Comparison of ENCODE assay signal across 21 cellular contexts in genomic region chr13:95058680-95059079, GRCh38.
DNase-seq lines count a peak whose midpoint lies in the region; ATAC-seq, FAIRE-seq and TF ChIP-seq lines count a peak whose summit lies in the region.
"Had no signal": no experiment of that assay in that cellular context is flagged by ENCODE, and none has a peak within 500 bp of the region (broad histone marks: within the 10 kb centered on the region; RNA-seq: fewer than 3 reads in every experiment).

No MANE protein-coding gene starts in this region.

- no peak overlapping the region; the same call in 1 of the 2 replicates for H2BK5ac ChIP-seq in H1 (ENCODE audit: low read depth, low read length)
- no peak overlapping the region for H2BK5ac ChIP-seq in neuronal stem cell (ENCODE audit: low read length)

- no peaks in the 10 kb centered on the region for H3K79me2 ChIP-seq in H1 (ENCODE audit: control insufficient read depth in 1 of 2, insufficient read depth in 2 of 2, low read length in 2 of 2)

- no peak overlapping the region for H2BK12ac ChIP-seq in H1 (ENCODE audit: low read depth, low read length)
- H2BK12ac ChIP-seq in neuronal stem cell (ENCODE audit: low read length) = peak overlapping the region; percentile 87

- H4K5ac ChIP-seq in H1 (ENCODE audit: insufficient read length, low read depth, low read length) = no peak overlapping the region

- POLR2A ChIA-PET in H1 (lab: Charles Lee; ENCODE audit: partially characterized antibody) = no interaction called here
- POLR2A ChIA-PET in CD8-positive, alpha-beta memory T cell (lab: Charles Lee) = no interaction called here

- H2AK5ac ChIP-seq in H1 (ENCODE audit: low read depth, low read length) (peak overlapping the region; percentile 47; the same call in 1 of the 2 replicates), neuronal stem cell (ENCODE audit: low read depth, low read length) (peak overlapping the region; percentile 90)

- no peak for TF ChIP-seq EP300 in H1 (IDR thresholded peaks at IDR 0.05; ENCODE audit: borderline replicate concordance in 1 of 2, low read depth in 2 of 2, low read length in 2 of 2)

- no peaks in the 10 kb centered on the region for H3K9me3 ChIP-seq in H1 (ENCODE audit: insufficient read depth in 2 of 2, low read depth in 1 of 2, low read length in 1 of 2)
- no peaks in the 10 kb centered on the region for H3K9me3 ChIP-seq in neuronal stem cell (replicated peaks in 1 of 2; ENCODE audit: control insufficient read depth in 2 of 2, insufficient read depth in 1 of 2, low read depth in 1 of 2, low read length in 2 of 2)
- no peaks in the 10 kb centered on the region for H3K9me3 ChIP-seq in gastrocnemius medialis
- no peaks in the 10 kb centered on the region for H3K9me3 ChIP-seq in CD8-positive, alpha-beta memory T cell (ENCODE audit: low read length)
- H3K9me3 ChIP-seq: BE2C; BLaER1 treated with 17β-estradiol and CSF1 and Interleukin-3, amounts not matched to agents 10 nM and 100 nM had no signal

- H2AFZ ChIP-seq in H1 (ENCODE audit: low read length) (no peak overlapping the region), neuronal stem cell (ENCODE audit: low read length) (no peak overlapping the region)

- H3K4me2 ChIP-seq in H1 (ENCODE audit: insufficient read depth in 1 of 2, low read depth in 2 of 2, low read length in 2 of 2) = no peak overlapping the region
- no peak overlapping the region for H3K4me2 ChIP-seq in neuronal stem cell (ENCODE audit: insufficient read depth, low read length, poor library complexity, severe bottlenecking)
- H3K4me2 ChIP-seq: BLaER1 treated with 17β-estradiol and CSF1 and Interleukin-3, amounts not matched to agents 10 nM and 100 nM had no signal

- H3K18ac ChIP-seq in H1 (ENCODE audit: extremely low read depth, low read length) (no peak overlapping the region), neuronal stem cell (ENCODE audit: low read length) (peak overlapping the region; percentile 92)

- TF ChIP-seq POLR2A in H1 (IDR thresholded peaks at IDR 0.05; ENCODE audit: control extremely low read depth in 1 of 2, low read depth in 2 of 2, low read length in 2 of 2) = no peak
- no peak for TF ChIP-seq POLR2A in gastrocnemius medialis (IDR thresholded peaks at IDR 0.05)

- in situ Hi-C loops in gastrocnemius medialis (cut with MboI; ENCODE audit: low sequenced_read_pairs in 4 of 4) = no loop called here

- H2BK15ac ChIP-seq in H1 (ENCODE audit: low read length) (no peak overlapping the region), neuronal stem cell (ENCODE audit: low read length) (no peak overlapping the region)

- H3K4me3 Mint-ChIP-seq in CD8-positive, alpha-beta memory T cell = no peak overlapping the region
- H3K4me3 Mint-ChIP-seq: CD14-positive monocyte; CD4-positive, alpha-beta T cell had no signal

- H3K27ac Mint-ChIP-seq in CD8-positive, alpha-beta memory T cell = no peak overlapping the region
- H3K27ac Mint-ChIP-seq: CD4-positive, alpha-beta T cell had no signal

- intact Hi-C loops in gastrocnemius medialis (cut with DNase I; ENCODE audit: low total_unique reads) = no loop called here

- no peak for TF ChIP-seq CTCF in H1 (IDR thresholded peaks at IDR 0.05; ENCODE audit: control extremely low read depth in 1 of 3, insufficient read depth in 1 of 3, low read depth in 1 of 3, low read length in 3 of 3)
- no peak for TF ChIP-seq CTCF in foreskin keratinocyte (conservative IDR thresholded peaks at IDR 0.05)
- TF ChIP-seq CTCF in gastrocnemius medialis (IDR thresholded peaks at IDR 0.05 in 4 of 5, conservative IDR thresholded peaks at IDR 0.05 in 1 of 5) = no peak

- no peak for TF ChIP-seq RAD21 in H1 (IDR thresholded peaks at IDR 0.05 in 1 of 2, conservative IDR thresholded peaks at IDR 0.05 in 1 of 2; ENCODE audit: low read depth in 2 of 2, low read length in 2 of 2)

- H3K23ac ChIP-seq in H1 (ENCODE audit: insufficient read length) (no peak overlapping the region), neuronal stem cell (ENCODE audit: low read depth, low read length, poor library complexity) (no peak overlapping the region)

- no peaks in the 10 kb centered on the region for H3K4me1 Mint-ChIP-seq in CD8-positive, alpha-beta memory T cell
- H3K4me1 Mint-ChIP-seq: CD14-positive monocyte had no signal

- H3K9ac ChIP-seq in H1 (replicated peaks in 1 of 4; ENCODE audit: extremely low read depth in 1 of 4, low read depth in 3 of 4, low read length in 3 of 4) (no peak overlapping the region), neuronal stem cell (ENCODE audit: low read depth, low read length, poor library complexity) (no peak overlapping the region)
- H3K9ac ChIP-seq: BLaER1 treated with 17β-estradiol and CSF1 and Interleukin-3, amounts not matched to agents 10 nM and 100 nM had no signal

- ATAC-seq in foreskin keratinocyte (peak; percentile 27), gastrocnemius medialis (peak; percentile 85 to 87), HG02588 (IDR thresholded peaks at IDR 0.05; ENCODE audit: unreplicated experiment) (no peak)

- H3K4ac ChIP-seq in H1 (replicated peaks; ENCODE audit: insufficient read length, low read depth, low read length) (no peak overlapping the region), neuronal stem cell (ENCODE audit: low read length) (no peak overlapping the region)

- H4K8ac ChIP-seq in H1 (ENCODE audit: extremely low read depth, insufficient read depth, low read length) = no peak overlapping the region
- H4K8ac ChIP-seq in neuronal stem cell (ENCODE audit: low read depth, low read length) = no peak overlapping the region

- no peak for DNase-seq in H1 (ENCODE audit: low read depth in 1 of 2, low spot score in 2 of 2)
- no peak for DNase-seq in foreskin keratinocyte
- no peak for DNase-seq in neuronal stem cell (ENCODE audit: low spot score)
- peak; percentile 64 to 72 for DNase-seq in gastrocnemius medialis
- no peak for DNase-seq in CD8-positive, alpha-beta memory T cell
- DNase-seq in caudate nucleus (lab: John Stamatoyannopoulos, UW) = no peak
- no peak for DNase-seq in KG1 (lab: John Stamatoyannopoulos, UW)
- DNase-seq: BE2C; Calu3; CD4-positive, alpha-beta T cell; COR-L47; DMS53; DMS79 treated with DMSO at 0.1 percent for 48 hours; GF-D8; GOT3; HCEC 1CT had no signal

- H3K4me1 ChIP-seq in H1 (replicated peaks in 1 of 4; ENCODE audit: control insufficient read depth in 3 of 4, insufficient read depth in 4 of 4, low read length in 3 of 4) (peaks cover 0 to 2% (median 0%) of the 10 kb centered on the region in 4 experiments; a peak in 1 of 7 replicates), foreskin keratinocyte (no peaks in the 10 kb centered on the region), neuronal stem cell (ENCODE audit: control insufficient read depth in 2 of 2, insufficient read depth in 1 of 2, low read depth in 1 of 2, low read length in 2 of 2) (peaks cover 21 to 26% of the 10 kb centered on the region in 2 donors), gastrocnemius medialis (peaks cover 19 to 21% of the 10 kb centered on the region in 2 donors)
- H3K4me1 ChIP-seq in CD8-positive, alpha-beta memory T cell (ENCODE audit: insufficient read depth, low read length) = no peaks in the 10 kb centered on the region
- H3K4me1 ChIP-seq: BE2C; BLaER1 treated with 17β-estradiol and CSF1 and Interleukin-3, amounts not matched to agents 10 nM and 100 nM had no signal

- H3K27me3 ChIP-seq in H1 (replicated peaks in 1 of 4; ENCODE audit: control insufficient read depth in 3 of 4, extremely low read depth in 1 of 4, insufficient read depth in 3 of 4, low read length in 3 of 4) = no peaks in the 10 kb centered on the region
- no peaks in the 10 kb centered on the region for H3K27me3 ChIP-seq in foreskin keratinocyte
- no peaks in the 10 kb centered on the region for H3K27me3 ChIP-seq in neuronal stem cell (ENCODE audit: control insufficient read depth in 3 of 3, insufficient read depth in 3 of 3, low read depth in 1 of 3, low read length in 3 of 3)
- no peaks in the 10 kb centered on the region for H3K27me3 ChIP-seq in gastrocnemius medialis
- H3K27me3 ChIP-seq in CD8-positive, alpha-beta memory T cell (ENCODE audit: insufficient read depth, low read length, poor library complexity, severe bottlenecking) = no peaks in the 10 kb centered on the region
- H3K27me3 ChIP-seq: BE2C; BLaER1 treated with 17β-estradiol and CSF1 and Interleukin-3, amounts not matched to agents 10 nM and 100 nM had no signal

- no peaks in the 10 kb centered on the region for H3K9me3 Mint-ChIP-seq in CD8-positive, alpha-beta memory T cell
- H3K9me3 Mint-ChIP-seq: CD14-positive monocyte; CD4-positive, alpha-beta T cell had no signal

- FAIRE-seq in H1 (lab: Jason Lieb, UNC) = no peak
- FAIRE-seq: GM12891, GM18507 had no signal

- no peaks in the 10 kb centered on the region for H3K23me2 ChIP-seq in H1 (ENCODE audit: low read depth, low read length)

- H2BK120ac ChIP-seq in H1 (replicated peaks; ENCODE audit: low read depth, low read length) (no peak overlapping the region), neuronal stem cell (ENCODE audit: low read depth, low read length) (peak overlapping the region; percentile 72)

- no peaks in the 10 kb centered on the region for H4K20me1 ChIP-seq in H1 (replicated peaks in 1 of 2; ENCODE audit: control insufficient read depth in 1 of 2, insufficient read depth in 2 of 2, low read length in 2 of 2)
- H4K20me1 ChIP-seq: BLaER1 treated with 17β-estradiol and CSF1 and Interleukin-3, amounts not matched to agents 10 nM and 100 nM had no signal

- H3K79me1 ChIP-seq in H1 (ENCODE audit: low read depth, low read length) (no peaks in the 10 kb centered on the region), neuronal stem cell (ENCODE audit: low read depth, low read length) (no peaks in the 10 kb centered on the region)

- 89% methylated on average over 7 of the region's 7 CpGs; no CpG with 5 or more reads in 1 of the 2 experiments for WGBS in H1 (ENCODE audit: extremely low coverage in 1 of 2, insufficient coverage in 1 of 2, insufficient read length in 1 of 2, insufficient replicate concordance in 2 of 2, low coverage in 1 of 2, low lambda C conversion rate in 2 of 2, missing lambda C conversion rate in 1 of 2), 2 experiments
- no CpG with 5 or more reads among the region's 7 CpGs for WGBS in neuronal stem cell (ENCODE audit: extremely low coverage in 2 of 2, insufficient read length in 2 of 2, insufficient replicate concordance in 1 of 2), 2 donors

- H3K27ac ChIP-seq in H1 (ENCODE audit: low read depth, low read length) (no peak overlapping the region), foreskin keratinocyte (no peak overlapping the region), neuronal stem cell (replicated peaks; ENCODE audit: low read length) (peak overlapping the region; percentile 38), gastrocnemius medialis (peak overlapping the region; percentile 24 to 84 (median 60)), caudate nucleus (ENCODE audit: low read depth, low read length) (no peak overlapping the region)
- H3K27ac ChIP-seq in CD8-positive, alpha-beta memory T cell (ENCODE audit: low read depth, low read length) = no peak overlapping the region
- H3K27ac ChIP-seq: BLaER1 treated with 17β-estradiol and CSF1 and Interleukin-3, amounts not matched to agents 10 nM and 100 nM had no signal

- no peaks in the 10 kb centered on the region for H3K27me3 Mint-ChIP-seq in CD8-positive, alpha-beta memory T cell
- H3K27me3 Mint-ChIP-seq: CD4-positive, alpha-beta T cell had no signal

- no peak overlapping the region for H3K4me3 ChIP-seq in H1 (ENCODE audit: extremely low read depth in 1 of 4, insufficient read depth in 2 of 4, low read depth in 3 of 4, low read length in 4 of 4)
- no peak overlapping the region for H3K4me3 ChIP-seq in neuronal stem cell (ENCODE audit: low read length in 2 of 2)
- no peak overlapping the region for H3K4me3 ChIP-seq in gastrocnemius medialis
- H3K4me3 ChIP-seq in CD8-positive, alpha-beta memory T cell (ENCODE audit: low read length) = no peak overlapping the region
- H3K4me3 ChIP-seq: BLaER1 treated with 17β-estradiol and CSF1 and Interleukin-3, amounts not matched to agents 10 nM and 100 nM had no signal

- H3K36me3 ChIP-seq in H1 (ENCODE audit: control insufficient read depth in 2 of 4, insufficient read depth in 4 of 4, low read length in 3 of 4) (no peaks in the 10 kb centered on the region), neuronal stem cell (replicated peaks in 1 of 2; ENCODE audit: control insufficient read depth in 2 of 2, insufficient read depth in 2 of 2, low read length in 2 of 2) (no peaks in the 10 kb centered on the region), gastrocnemius medialis (no peaks in the 10 kb centered on the region)
- no peaks in the 10 kb centered on the region for H3K36me3 ChIP-seq in CD8-positive, alpha-beta memory T cell (ENCODE audit: insufficient read depth, low read length)
- H3K36me3 ChIP-seq: BE2C had no signal

- H4K91ac ChIP-seq in H1 (replicated peaks; ENCODE audit: insufficient read length, low read length) = no peak overlapping the region
- peak overlapping the region; percentile 80 for H4K91ac ChIP-seq in neuronal stem cell (ENCODE audit: low read depth, low read length, poor library complexity)

- no peak overlapping the region for H2BK20ac ChIP-seq in H1 (ENCODE audit: low read length)

- H3K14ac ChIP-seq in H1 (ENCODE audit: insufficient read length) (no peak overlapping the region), neuronal stem cell (ENCODE audit: low read length) (no peak overlapping the region)

- H3K36me3 Mint-ChIP-seq in CD8-positive, alpha-beta memory T cell = peaks cover 13 to 31% (median 25%) of the 10 kb centered on the region in 3 donors

- CTCF ChIA-PET in H1 (lab: Charles Lee; ENCODE audit: partially characterized antibody) = no interaction called here
- CTCF ChIA-PET in CD8-positive, alpha-beta memory T cell (lab: Charles Lee) = no interaction called here

- H3K56ac ChIP-seq in H1 (replicated peaks; ENCODE audit: insufficient read length, low read depth, low read length) = no peak overlapping the region

Comparison
In these comparisons a context has a peak if more than half of its experiments do, and no peak if none do; other contexts are left out.
1. DNase-seq: peak in gastrocnemius medialis (2 of 2); none in H1 (0 of 2), foreskin keratinocyte (0 of 2), neuronal stem cell (single experiment), CD8-positive, alpha-beta memory T cell (0 of 5), caudate nucleus (0 of 61) and KG1 (single experiment).
2. H3K27ac ChIP-seq: peak in neuronal stem cell (single experiment) and gastrocnemius medialis (4 of 4); none in H1 (single experiment), foreskin keratinocyte (single experiment), CD8-positive, alpha-beta memory T cell (single experiment) and caudate nucleus (single experiment).